ENCODE assay signal across 1 cellular context in genomic region chr1:8809342-8809736, GRCh38.
TF ChIP-seq lines count a peak whose summit lies in the region.

No MANE protein-coding gene starts in this region.

TF ChIP-seq in A549, 52 proteins besides CTCF, POLR2A, EP300 and RAD21 (continued from another document):
- TF ChIP-seq PBX3 (IDR thresholded peaks at IDR 0.05), result no peak
- TF ChIP-seq, protein P1, sequence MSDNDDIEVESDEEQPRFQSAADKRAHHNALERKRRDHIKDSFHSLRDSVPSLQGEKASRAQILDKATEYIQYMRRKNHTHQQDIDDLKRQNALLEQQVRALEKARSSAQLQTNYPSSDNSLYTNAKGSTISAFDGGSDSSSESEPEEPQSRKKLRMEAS (IDR thresholded peaks at IDR 0.05), result no peak
- TF ChIP-seq CBX2 (IDR thresholded peaks at IDR 0.05; ENCODE audit: borderline replicate concordance, low read depth), result no peak
- TF ChIP-seq USF2 (IDR thresholded peaks at IDR 0.05), result no peak
